In genomic region chr6:20411544-20411943, GRCh38 we compare ENCODE assay signal across 17 cellular contexts. TPM values are rescaled to one million over a fixed set of nuclear protein-coding genes. Genes with fewer than 3 reads are reported as not detected.
DNase-seq lines count a peak whose midpoint lies in the region; ATAC-seq and TF ChIP-seq lines count a peak whose summit lies in the region.
"Had no signal": no experiment of that assay in that cellular context is flagged by ENCODE, and none has a peak within 500 bp of the region (broad histone marks: within the 10 kb centered on the region; RNA-seq: fewer than 3 reads in every experiment).

No MANE protein-coding gene starts in this region.

- H3K27me3 ChIP-seq in BLaER1 (no peaks in the 10 kb centered on the region), SJCRH30 (no peaks in the 10 kb centered on the region)
- no peaks in the 10 kb centered on the region for H3K27me3 ChIP-seq in CD4-positive, CD25-positive, alpha-beta regulatory T cell (ENCODE audit: control insufficient read depth, insufficient read depth, low read length)
- no peaks in the 10 kb centered on the region for H3K27me3 ChIP-seq in naive thymus-derived CD4-positive, alpha-beta T cell (ENCODE audit: control insufficient read depth in 2 of 2, insufficient read depth in 2 of 2, low read length in 2 of 2)
- H3K27me3 ChIP-seq: sigmoid colon had no signal

- no peak for ATAC-seq in CD4-positive, CD25-positive, alpha-beta regulatory T cell (ENCODE audit: low read depth in 2 of 2)
- ATAC-seq in activated CD8-positive, alpha-beta T cell treated with anti-CD3 and anti-CD28 coated beads, Interleukin-2, amount 10 ng/mL, durations not matched to agents 7 days and 5 days = no peak
- no peak for ATAC-seq in naive thymus-derived CD4-positive, alpha-beta T cell

- CTCF ChIA-PET in activated CD8-positive, alpha-beta T cell treated with anti-CD3 and anti-CD28 coated beads, Interleukin-2, amount 10 ng/mL, durations not matched to agents 7 days and 5 days (lab: Charles Lee) = interaction anchor here (1.0 to 1.5 kb wide), 2 partner anchors 116 to 285 kb away, joined by 3 to 5 read pairs; no protein-coding TSS in a partner anchor
- CTCF ChIA-PET in naive thymus-derived CD4-positive, alpha-beta T cell (lab: Charles Lee) = interaction anchor here (0.6 to 1.0 kb wide), 3 partner anchors 12 to 187 kb away, joined by 3 to 4 read pairs (median 3); no protein-coding TSS in a partner anchor

- H3K27me3 Mint-ChIP-seq in CD4-positive, CD25-positive, alpha-beta regulatory T cell = no peaks in the 10 kb centered on the region
- no peaks in the 10 kb centered on the region for H3K27me3 Mint-ChIP-seq in activated CD8-positive, alpha-beta T cell treated with anti-CD3 and anti-CD28 coated beads, Interleukin-2, amount 10 ng/mL, durations not matched to agents 7 days and 5 days (ENCODE audit: low read depth)
- H3K27me3 Mint-ChIP-seq in naive thymus-derived CD4-positive, alpha-beta T cell = no peaks in the 10 kb centered on the region

- H3K4me1 Mint-ChIP-seq in CD4-positive, CD25-positive, alpha-beta regulatory T cell = peaks cover 42 to 94% (median 67%) of the 10 kb centered on the region in 4 donors
- H3K4me1 Mint-ChIP-seq in activated CD8-positive, alpha-beta T cell treated with anti-CD3 and anti-CD28 coated beads, Interleukin-2, amount 10 ng/mL, durations not matched to agents 7 days and 5 days (ENCODE audit: low read depth) = peaks cover 87% of the 10 kb centered on the region
- H3K4me1 Mint-ChIP-seq in naive thymus-derived CD4-positive, alpha-beta T cell = peaks cover 50 to 83% (median 76%) of the 10 kb centered on the region in 7 donors

- H4K20me1 ChIP-seq in BLaER1 = peaks cover 100% of the 10 kb centered on the region

- intact Hi-C loops in naive thymus-derived CD4-positive, alpha-beta T cell (cut with micrococcal nuclease) = no loop called here

- DNase-seq in CD4-positive, CD25-positive, alpha-beta regulatory T cell = no peak
- DNase-seq in activated CD8-positive, alpha-beta T cell treated with anti-CD3 and anti-CD28 coated beads, Interleukin-2, amount 10 ng/mL, durations not matched to agents 7 days and 5 days = no peak
- DNase-seq in naive thymus-derived CD4-positive, alpha-beta T cell = peak in 1 of 9 donors; percentile 27
- no peak for DNase-seq in foreskin fibroblast
- DNase-seq in AG20443 (ENCODE audit: low spot score) = no peak
- DNase-seq in SJCRH30 = no peak
- DNase-seq: activated CD4-positive, CD25-positive, alpha-beta regulatory T cell treated with anti-CD3 and anti-CD28 coated beads, Interleukin-2, amount 50 U/mL, for 72 hours; AML-193; GDM1; NCI-H1105 treated with DMSO at 0.1 percent for 48 hours; NCI-H2107; NCI-H524; Right ventricle myocardium superior; sigmoid colon had no signal

- TF ChIP-seq CTCF in foreskin fibroblast (IDR thresholded peaks at IDR 0.05; ENCODE audit: low read depth, low read length) = no peak

- H3K36me3 ChIP-seq in BLaER1 (peaks cover 81% of the 10 kb centered on the region), SJCRH30 (peaks cover 13% of the 10 kb centered on the region)
- H3K36me3 ChIP-seq in CD4-positive, CD25-positive, alpha-beta regulatory T cell (ENCODE audit: control insufficient read depth, insufficient read depth, low read length) = peaks cover 2% of the 10 kb centered on the region
- H3K36me3 ChIP-seq in naive thymus-derived CD4-positive, alpha-beta T cell (ENCODE audit: control insufficient read depth in 2 of 3, insufficient read depth in 3 of 3, low read length in 3 of 3) = no peaks in the 10 kb centered on the region
- H3K36me3 ChIP-seq: sigmoid colon had no signal

- no peak overlapping the region; the same call in 1 of the 2 replicates for H3K9ac ChIP-seq in BLaER1
- H3K9ac ChIP-seq: KMS-11, parathyroid adenoma had no signal

- peaks cover 94% of the 10 kb centered on the region for H3K4me1 ChIP-seq in BLaER1
- peaks cover 66% of the 10 kb centered on the region for H3K4me1 ChIP-seq in CD4-positive, CD25-positive, alpha-beta regulatory T cell (ENCODE audit: control insufficient read depth, insufficient read depth, low read length, poor library complexity, severe bottlenecking)
- peaks cover 13 to 63% of the 10 kb centered on the region in 2 donors for H3K4me1 ChIP-seq in naive thymus-derived CD4-positive, alpha-beta T cell (ENCODE audit: control insufficient read depth in 2 of 2, insufficient read depth in 2 of 2, low read length in 2 of 2)
- H3K4me1 ChIP-seq in SJCRH30 = no peaks in the 10 kb centered on the region
- H3K4me1 ChIP-seq: parathyroid adenoma had no signal

- peak overlapping the region; percentile 4 to 77 (median 42) for H3K4me3 Mint-ChIP-seq in CD4-positive, CD25-positive, alpha-beta regulatory T cell
- no peak overlapping the region for H3K4me3 Mint-ChIP-seq in activated CD8-positive, alpha-beta T cell treated with anti-CD3 and anti-CD28 coated beads, Interleukin-2, amount 10 ng/mL, durations not matched to agents 7 days and 5 days
- peak overlapping the region in 4 of 10 donors; percentile 4 to 53 (median 26) for H3K4me3 Mint-ChIP-seq in naive thymus-derived CD4-positive, alpha-beta T cell

- H3K9me3 ChIP-seq in BLaER1 (no peaks in the 10 kb centered on the region), SJCRH30 (replicated peaks) (no peaks in the 10 kb centered on the region)
- no peaks in the 10 kb centered on the region for H3K9me3 ChIP-seq in CD4-positive, CD25-positive, alpha-beta regulatory T cell (ENCODE audit: control insufficient read depth in 2 of 2, low read length in 2 of 2)
- H3K9me3 ChIP-seq in naive thymus-derived CD4-positive, alpha-beta T cell (ENCODE audit: control insufficient read depth in 2 of 3, low read length in 3 of 3) = no peaks in the 10 kb centered on the region
- H3K9me3 ChIP-seq: sigmoid colon had no signal

- H3K27ac ChIP-seq in BLaER1 = peak overlapping the region; percentile 50
- H3K27ac ChIP-seq in CD4-positive, CD25-positive, alpha-beta regulatory T cell (ENCODE audit: insufficient read depth, low read length, poor library complexity, severe bottlenecking) = no peak overlapping the region
- no peak overlapping the region for H3K27ac ChIP-seq in naive thymus-derived CD4-positive, alpha-beta T cell (ENCODE audit: low read depth, low read length)
- H3K27ac ChIP-seq in SJCRH30 = no peak overlapping the region
- H3K27ac ChIP-seq: KMS-11, parathyroid adenoma, sigmoid colon had no signal

- no peak overlapping the region for H3K4me3 ChIP-seq in BLaER1
- H3K4me3 ChIP-seq in CD4-positive, CD25-positive, alpha-beta regulatory T cell (ENCODE audit: low read depth, low read length) = no peak overlapping the region
- no peak overlapping the region for H3K4me3 ChIP-seq in naive thymus-derived CD4-positive, alpha-beta T cell (ENCODE audit: low read length)
- H3K4me3 ChIP-seq in foreskin fibroblast (ENCODE audit: low read depth in 1 of 2, low read length in 2 of 2) = no peak overlapping the region
- no peak overlapping the region for H3K4me3 ChIP-seq in SJCRH30
- H3K4me3 ChIP-seq: sigmoid colon had no signal

- H3K36me3 Mint-ChIP-seq in CD4-positive, CD25-positive, alpha-beta regulatory T cell = peaks cover 11% of the 10 kb centered on the region
- peaks cover 58% of the 10 kb centered on the region for H3K36me3 Mint-ChIP-seq in activated CD8-positive, alpha-beta T cell treated with anti-CD3 and anti-CD28 coated beads, Interleukin-2, amount 10 ng/mL, durations not matched to agents 7 days and 5 days (ENCODE audit: low read depth)
- H3K36me3 Mint-ChIP-seq in naive thymus-derived CD4-positive, alpha-beta T cell = peaks cover 0 to 16% (median 13%) of the 10 kb centered on the region in 5 donors

- peak overlapping the region; percentile 90 for H3K4me2 ChIP-seq in BLaER1

- peak overlapping the region in 2 of 3 donors; percentile 86 to 94 for H3K27ac Mint-ChIP-seq in CD4-positive, CD25-positive, alpha-beta regulatory T cell
- peak overlapping the region; percentile 66 for H3K27ac Mint-ChIP-seq in activated CD8-positive, alpha-beta T cell treated with anti-CD3 and anti-CD28 coated beads, Interleukin-2, amount 10 ng/mL, durations not matched to agents 7 days and 5 days
- peak overlapping the region in 5 of 9 donors; percentile 20 to 71 (median 35) for H3K27ac Mint-ChIP-seq in naive thymus-derived CD4-positive, alpha-beta T cell

- POLR2A ChIA-PET in activated CD8-positive, alpha-beta T cell treated with anti-CD3 and anti-CD28 coated beads, Interleukin-2, amount 10 ng/mL, durations not matched to agents 7 days and 5 days (lab: Charles Lee) = no interaction called here
- POLR2A ChIA-PET in naive thymus-derived CD4-positive, alpha-beta T cell (lab: Charles Lee) = no interaction called here

- no peaks in the 10 kb centered on the region for H3K9me3 Mint-ChIP-seq in CD4-positive, CD25-positive, alpha-beta regulatory T cell
- no peaks in the 10 kb centered on the region for H3K9me3 Mint-ChIP-seq in activated CD8-positive, alpha-beta T cell treated with anti-CD3 and anti-CD28 coated beads, Interleukin-2, amount 10 ng/mL, durations not matched to agents 7 days and 5 days (ENCODE audit: insufficient read depth)
- no peaks in the 10 kb centered on the region for H3K9me3 Mint-ChIP-seq in naive thymus-derived CD4-positive, alpha-beta T cell

RNA-seq across cellular contexts. Expression of gene E2F3, which starts 9.9 kb away (rescaled TPM):
- total RNA-seq in CD4-positive, CD25-positive, alpha-beta regulatory T cell = 14.0 TPM
- polyA plus RNA-seq in CD4-positive, CD25-positive, alpha-beta regulatory T cell = 1 to 10 TPM; 5.2 to 8.5 (median 7.1) TPM
- total RNA-seq in activated CD8-positive, alpha-beta T cell treated with anti-CD3 and anti-CD28 coated beads, Interleukin-2, amount 10 ng/mL, durations not matched to agents 7 days and 5 days = 10 to 100 TPM; 26.7 to 27.4 TPM
- total RNA-seq in naive thymus-derived CD4-positive, alpha-beta T cell = 10 to 100 TPM in 4 of 5 experiments, 1 to 10 TPM in 1; 5.1 to 39.2 (median 30.8) TPM
- polyA plus RNA-seq in naive thymus-derived CD4-positive, alpha-beta T cell = 1 to 10 TPM; 3.0 to 3.5 TPM
- total RNA-seq in SJCRH30 (2014; rRNA removed; shearing (Covaris generic)) = 17.8 and 19.2 TPM in 2 replicates

Comparison
In these comparisons a context has a peak if more than half of its experiments do, and no peak if none do; other contexts are left out.
1. H3K27ac Mint-ChIP-seq: peak in every context shown above with its lines; median percentile 90 in CD4-positive, CD25-positive, alpha-beta regulatory T cell; 66 in activated CD8-positive, alpha-beta T cell treated with anti-CD3 and anti-CD28 coated beads, Interleukin-2, amount 10 ng/mL, durations not matched to agents 7 days and 5 days; 35 in naive thymus-derived CD4-positive, alpha-beta T cell.